In genomic region chr2:83003555-83003954, GRCh38 we compare ENCODE assay signal across 8 cellular contexts.
"Had no signal": no experiment of that assay in that cellular context is flagged by ENCODE, and none has a peak within 500 bp of the region (broad histone marks: within the 10 kb centered on the region; RNA-seq: fewer than 3 reads in every experiment).

No MANE protein-coding gene starts in this region.

- H2AFZ ChIP-seq: GM23338 had no signal

- DNase-seq: H9, HCEC 1CT, KBM-7 had no signal

- FAIRE-seq: H1, H54, HTR-8/SVneo had no signal

- H3K4me3 Mint-ChIP-seq: GM23338, H9 had no signal

- ATAC-seq: GM23338 had no signal

- H3K4me3 ChIP-seq: GM23338 had no signal

- H3K9ac ChIP-seq: KMS-11 had no signal

- H3K27ac ChIP-seq: KMS-11 had no signal

- H3K4me1 Mint-ChIP-seq: GM23338, H9 had no signal

- H3K4me2 ChIP-seq: GM23338, KMS-11 had no signal

- H3K9me3 Mint-ChIP-seq: GM23338, H9 had no signal

- H3K27ac Mint-ChIP-seq: GM23338, H9 had no signal
